ENCODE assay signal across 1 cellular context in the genomic region with DNA sequence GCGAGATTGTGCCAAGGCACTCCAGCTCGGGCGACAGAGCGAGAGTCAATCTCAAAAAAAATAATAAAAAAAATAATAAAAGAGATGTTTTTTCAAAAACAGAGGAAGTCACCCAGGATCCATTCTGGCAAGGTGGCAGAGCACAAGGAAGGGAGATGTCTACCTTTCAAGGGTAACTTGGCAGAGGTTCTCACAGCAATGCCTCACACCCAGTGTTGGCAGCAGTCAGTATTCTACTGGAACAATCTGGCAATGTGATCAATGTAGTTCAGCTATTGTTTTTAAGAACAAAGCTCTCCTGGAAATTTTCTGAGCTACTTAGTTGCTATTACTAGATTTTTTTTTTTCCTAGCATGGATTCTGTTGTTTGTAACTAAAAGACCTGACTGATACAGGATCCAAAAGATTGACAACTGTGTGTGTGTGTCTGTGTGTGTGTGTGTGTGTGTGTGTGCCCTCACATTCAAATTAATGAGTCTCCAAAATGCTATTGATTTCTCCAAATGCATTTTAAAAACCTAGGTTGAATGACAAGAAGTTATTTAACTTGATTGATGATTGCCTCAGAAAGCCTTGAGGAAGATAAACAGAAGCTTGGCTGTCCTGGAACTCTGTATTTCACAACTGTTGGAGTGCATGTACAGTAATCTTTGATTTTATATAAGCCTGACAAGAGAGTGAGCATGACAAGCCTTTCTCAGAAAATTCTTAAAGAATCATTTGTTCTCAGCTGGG.
TF ChIP-seq lines count a peak whose summit lies in the region.

No MANE protein-coding gene starts in this region.

TF ChIP-seq in HepG2, 621 proteins besides CTCF, POLR2A, EP300 and RAD21 (continued from another document and continues in another):
- TF ChIP-seq PAXIP1 (CRISPR knock-in tag; conservative IDR thresholded peaks at IDR 0.05) (0 out of 2 replicates have a peak, but pooled peaks have one; percentile 18), ZNF205 (CRISPR knock-in tag; IDR thresholded peaks at IDR 0.05) (no peak), MIER3 (CRISPR knock-in tag; IDR thresholded peaks at IDR 0.05; ENCODE audit: borderline replicate concordance) (no peak), BRD4 (CRISPR knock-in tag; IDR thresholded peaks at IDR 0.05) (no peak), SP5 (CRISPR knock-in tag; IDR thresholded peaks at IDR 0.05; ENCODE audit: borderline replicate concordance, low read depth) (no peak), ZNF224 (CRISPR knock-in tag; IDR thresholded peaks at IDR 0.05) (no peak), ARID5B (CRISPR knock-in tag; IDR thresholded peaks at IDR 0.05) (peak; percentile 64), ZMYM2 (CRISPR knock-in tag; IDR thresholded peaks at IDR 0.05) (no peak), NR2C2 (CRISPR knock-in tag; IDR thresholded peaks at IDR 0.05; ENCODE audit: borderline replicate concordance) (no peak), FOXP1 (IDR thresholded peaks at IDR 0.05) (no peak), FOXP1 (CRISPR knock-in tag; IDR thresholded peaks at IDR 0.05) (0 out of 2 replicates have a peak, but pooled peaks have one; percentile 7), SRF (IDR thresholded peaks at IDR 0.05; ENCODE audit: low read depth, low read length) (no peak), ZHX1 (CRISPR knock-in tag; IDR thresholded peaks at IDR 0.05; ENCODE audit: low read depth) (no peak), GATAD2A (CRISPR knock-in tag; IDR thresholded peaks at IDR 0.05) (peak; percentile 81), SAFB2 (CRISPR knock-in tag; IDR thresholded peaks at IDR 0.05; ENCODE audit: borderline replicate concordance, low read depth) (no peak), PHF5A (CRISPR knock-in tag; IDR thresholded peaks at IDR 0.05; ENCODE audit: low read depth, unreplicated experiment) (no peak), SP140L (CRISPR knock-in tag; IDR thresholded peaks at IDR 0.05; ENCODE audit: borderline replicate concordance) (no peak), U2AF1 (optimal IDR thresholded peaks at IDR 0.05; ENCODE audit: low read depth, low read length) (no peak), MAZ (IDR thresholded peaks at IDR 0.05; ENCODE audit: borderline replicate concordance, low read depth, low read length) (no peak), MAZ (CRISPR knock-in tag; IDR thresholded peaks at IDR 0.05; ENCODE audit: low read depth) (no peak), KLF15 (CRISPR knock-in tag; IDR thresholded peaks at IDR 0.05; ENCODE audit: borderline replicate concordance) (no peak), SPEN (CRISPR knock-in tag; IDR thresholded peaks at IDR 0.05; ENCODE audit: low read depth) (no peak), ZNF841 (CRISPR knock-in tag; IDR thresholded peaks at IDR 0.05; ENCODE audit: borderline replicate concordance) (no peak), ZNF121 (CRISPR knock-in tag; IDR thresholded peaks at IDR 0.05) (no peak), PAX8 (CRISPR knock-in tag; IDR thresholded peaks at IDR 0.05; ENCODE audit: borderline replicate concordance) (no peak), KDM6A (CRISPR knock-in tag; IDR thresholded peaks at IDR 0.05; ENCODE audit: low read depth) (no peak), GZF1 (CRISPR knock-in tag; IDR thresholded peaks at IDR 0.05) (no peak), ZGPAT (CRISPR knock-in tag; IDR thresholded peaks at IDR 0.05) (no peak), ZNF343 (CRISPR knock-in tag; IDR thresholded peaks at IDR 0.05) (no peak), ZNF460 (CRISPR knock-in tag; IDR thresholded peaks at IDR 0.05; ENCODE audit: borderline replicate concordance) (no peak), BCL6 (CRISPR knock-in tag; IDR thresholded peaks at IDR 0.05) (peak; percentile 58), ELF1 (CRISPR knock-in tag; IDR thresholded peaks at IDR 0.05) (no peak), SMAD1 (CRISPR knock-in tag; IDR thresholded peaks at IDR 0.05; ENCODE audit: borderline replicate concordance, low read depth) (no peak), FOXA3 (CRISPR knock-in tag; IDR thresholded peaks at IDR 0.05) (peak; percentile 48; the same call in 1 of the 2 replicates), PCBP2 (optimal IDR thresholded peaks at IDR 0.05; ENCODE audit: low read depth, low read length, poor library complexity, severe bottlenecking) (no peak), ZKSCAN1 (IDR thresholded peaks at IDR 0.05; ENCODE audit: low read length) (no peak)
- TF ChIP-seq, protein P1, sequence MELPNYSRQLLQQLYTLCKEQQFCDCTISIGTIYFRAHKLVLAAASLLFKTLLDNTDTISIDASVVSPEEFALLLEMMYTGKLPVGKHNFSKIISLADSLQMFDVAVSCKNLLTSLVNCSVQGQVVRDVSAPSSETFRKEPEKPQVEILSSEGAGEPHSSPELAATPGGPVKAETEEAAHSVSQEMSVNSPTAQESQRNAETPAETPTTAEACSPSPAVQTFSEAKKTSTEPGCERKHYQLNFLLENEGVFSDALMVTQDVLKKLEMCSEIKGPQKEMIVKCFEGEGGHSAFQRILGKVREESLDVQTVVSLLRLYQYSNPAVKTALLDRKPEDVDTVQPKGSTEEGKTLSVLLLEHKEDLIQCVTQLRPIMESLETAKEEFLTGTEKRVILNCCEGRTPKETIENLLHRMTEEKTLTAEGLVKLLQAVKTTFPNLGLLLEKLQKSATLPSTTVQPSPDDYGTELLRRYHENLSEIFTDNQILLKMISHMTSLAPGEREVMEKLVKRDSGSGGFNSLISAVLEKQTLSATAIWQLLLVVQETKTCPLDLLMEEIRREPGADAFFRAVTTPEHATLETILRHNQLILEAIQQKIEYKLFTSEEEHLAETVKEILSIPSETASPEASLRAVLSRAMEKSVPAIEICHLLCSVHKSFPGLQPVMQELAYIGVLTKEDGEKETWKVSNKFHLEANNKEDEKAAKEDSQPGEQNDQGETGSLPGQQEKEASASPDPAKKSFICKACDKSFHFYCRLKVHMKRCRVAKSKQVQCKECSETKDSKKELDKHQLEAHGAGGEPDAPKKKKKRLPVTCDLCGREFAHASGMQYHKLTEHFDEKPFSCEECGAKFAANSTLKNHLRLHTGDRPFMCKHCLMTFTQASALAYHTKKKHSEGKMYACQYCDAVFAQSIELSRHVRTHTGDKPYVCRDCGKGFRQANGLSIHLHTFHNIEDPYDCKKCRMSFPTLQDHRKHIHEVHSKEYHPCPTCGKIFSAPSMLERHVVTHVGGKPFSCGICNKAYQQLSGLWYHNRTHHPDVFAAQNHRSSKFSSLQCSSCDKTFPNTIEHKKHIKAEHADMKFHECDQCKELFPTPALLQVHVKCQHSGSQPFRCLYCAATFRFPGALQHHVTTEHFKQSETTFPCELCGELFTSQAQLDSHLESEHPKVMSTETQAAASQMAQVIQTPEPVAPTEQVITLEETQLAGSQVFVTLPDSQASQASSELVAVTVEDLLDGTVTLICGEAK (IDR thresholded peaks at IDR 0.05) = no peak
- TF ChIP-seq, protein P1 (CRISPR knock-in tag; IDR thresholded peaks at IDR 0.05) = no peak
- TF ChIP-seq, protein P2, sequence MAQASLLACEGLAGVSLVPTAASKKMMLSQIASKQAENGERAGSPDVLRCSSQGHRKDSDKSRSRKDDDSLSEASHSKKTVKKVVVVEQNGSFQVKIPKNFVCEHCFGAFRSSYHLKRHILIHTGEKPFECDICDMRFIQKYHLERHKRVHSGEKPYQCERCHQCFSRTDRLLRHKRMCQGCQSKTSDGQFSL (CRISPR knock-in tag; IDR thresholded peaks at IDR 0.05) = no peak
